ENCODE assay signal across 1 cellular context in genomic region chr9:136945333-136946227, GRCh38.
TF ChIP-seq lines count a peak whose summit lies in the region.

No MANE protein-coding gene starts in this region.

TF ChIP-seq in HepG2, 621 proteins besides CTCF, POLR2A, EP300 and RAD21 (continued from another document and continues in another):
- TF ChIP-seq, protein P1, sequence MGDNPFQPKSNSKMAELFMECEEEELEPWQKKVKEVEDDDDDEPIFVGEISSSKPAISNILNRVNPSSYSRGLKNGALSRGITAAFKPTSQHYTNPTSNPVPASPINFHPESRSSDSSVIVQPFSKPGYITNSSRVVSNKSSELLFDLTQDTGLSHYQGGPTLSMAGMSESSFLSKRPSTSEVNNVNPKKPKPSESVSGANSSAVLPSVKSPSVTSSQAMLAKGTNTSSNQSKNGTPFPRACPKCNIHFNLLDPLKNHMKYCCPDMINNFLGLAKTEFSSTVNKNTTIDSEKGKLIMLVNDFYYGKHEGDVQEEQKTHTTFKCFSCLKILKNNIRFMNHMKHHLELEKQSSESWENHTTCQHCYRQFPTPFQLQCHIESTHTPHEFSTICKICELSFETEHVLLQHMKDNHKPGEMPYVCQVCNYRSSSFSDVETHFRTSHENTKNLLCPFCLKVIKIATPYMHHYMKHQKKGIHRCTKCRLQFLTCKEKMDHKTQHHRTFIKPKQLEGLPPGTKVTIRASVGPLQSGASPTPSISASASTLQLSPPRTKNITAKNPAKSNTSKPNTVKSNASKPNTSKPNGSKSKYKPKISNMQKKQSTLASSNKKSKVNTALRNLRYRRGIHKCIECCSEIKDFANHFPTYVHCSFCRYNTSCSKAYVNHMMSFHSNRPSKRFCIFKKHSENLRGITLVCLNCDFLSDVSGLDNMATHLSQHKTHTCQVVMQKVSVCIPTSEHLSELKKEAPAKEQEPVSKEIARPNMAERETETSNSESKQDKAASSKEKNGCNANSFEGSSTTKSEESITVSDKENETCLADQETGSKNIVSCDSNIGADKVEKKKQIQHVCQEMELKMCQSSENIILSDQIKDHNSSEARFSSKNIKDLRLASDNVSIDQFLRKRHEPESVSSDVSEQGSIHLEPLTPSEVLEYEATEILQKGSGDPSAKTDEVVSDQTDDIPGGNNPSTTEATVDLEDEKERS (CRISPR knock-in tag; IDR thresholded peaks at IDR 0.05): no peak
- 0 out of 2 replicates have a peak, but pooled peaks have one; percentile 66 for TF ChIP-seq ZNF724P (CRISPR knock-in tag; IDR thresholded peaks at IDR 0.05; ENCODE audit: borderline replicate concordance)
- TF ChIP-seq, protein P2, sequence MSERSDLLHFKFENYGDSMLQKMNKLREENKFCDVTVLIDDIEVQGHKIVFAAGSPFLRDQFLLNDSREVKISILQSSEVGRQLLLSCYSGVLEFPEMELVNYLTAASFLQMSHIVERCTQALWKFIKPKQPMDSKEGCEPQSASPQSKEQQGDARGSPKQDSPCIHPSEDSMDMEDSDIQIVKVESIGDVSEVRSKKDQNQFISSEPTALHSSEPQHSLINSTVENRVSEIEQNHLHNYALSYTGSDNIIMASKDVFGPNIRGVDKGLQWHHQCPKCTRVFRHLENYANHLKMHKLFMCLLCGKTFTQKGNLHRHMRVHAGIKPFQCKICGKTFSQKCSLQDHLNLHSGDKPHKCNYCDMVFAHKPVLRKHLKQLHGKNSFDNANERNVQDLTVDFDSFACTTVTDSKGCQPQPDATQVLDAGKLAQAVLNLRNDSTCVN (CRISPR knock-in tag; IDR thresholded peaks at IDR 0.05; ENCODE audit: borderline replicate concordance): no peak
- 0 out of 2 replicates have a peak, but pooled peaks have one; percentile 47 for TF ChIP-seq ZNF589 (CRISPR knock-in tag; conservative IDR thresholded peaks at IDR 0.05)
- no peak for TF ChIP-seq XRCC5 (optimal IDR thresholded peaks at IDR 0.05; ENCODE audit: low read length)
- TF ChIP-seq MYC (CRISPR knock-in tag; IDR thresholded peaks at IDR 0.05; ENCODE audit: borderline replicate concordance): peak; percentile 68; the same call in 1 of the 2 replicates
- TF ChIP-seq, protein P3, sequence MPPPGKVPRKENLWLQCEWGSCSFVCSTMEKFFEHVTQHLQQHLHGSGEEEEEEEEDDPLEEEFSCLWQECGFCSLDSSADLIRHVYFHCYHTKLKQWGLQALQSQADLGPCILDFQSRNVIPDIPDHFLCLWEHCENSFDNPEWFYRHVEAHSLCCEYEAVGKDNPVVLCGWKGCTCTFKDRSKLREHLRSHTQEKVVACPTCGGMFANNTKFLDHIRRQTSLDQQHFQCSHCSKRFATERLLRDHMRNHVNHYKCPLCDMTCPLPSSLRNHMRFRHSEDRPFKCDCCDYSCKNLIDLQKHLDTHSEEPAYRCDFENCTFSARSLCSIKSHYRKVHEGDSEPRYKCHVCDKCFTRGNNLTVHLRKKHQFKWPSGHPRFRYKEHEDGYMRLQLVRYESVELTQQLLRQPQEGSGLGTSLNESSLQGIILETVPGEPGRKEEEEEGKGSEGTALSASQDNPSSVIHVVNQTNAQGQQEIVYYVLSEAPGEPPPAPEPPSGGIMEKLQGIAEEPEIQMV (CRISPR knock-in tag; IDR thresholded peaks at IDR 0.05; ENCODE audit: low read depth): no peak
- no peak for TF ChIP-seq KLF15 (CRISPR knock-in tag; IDR thresholded peaks at IDR 0.05; ENCODE audit: borderline replicate concordance)
- TF ChIP-seq HOXA7 (CRISPR knock-in tag; IDR thresholded peaks at IDR 0.05): no peak
- TF ChIP-seq RBFOX2 (IDR thresholded peaks at IDR 0.05; ENCODE audit: low read depth, low read length): peak; percentile 34; the same call in 1 of the 2 replicates
- TF ChIP-seq, protein P4, sequence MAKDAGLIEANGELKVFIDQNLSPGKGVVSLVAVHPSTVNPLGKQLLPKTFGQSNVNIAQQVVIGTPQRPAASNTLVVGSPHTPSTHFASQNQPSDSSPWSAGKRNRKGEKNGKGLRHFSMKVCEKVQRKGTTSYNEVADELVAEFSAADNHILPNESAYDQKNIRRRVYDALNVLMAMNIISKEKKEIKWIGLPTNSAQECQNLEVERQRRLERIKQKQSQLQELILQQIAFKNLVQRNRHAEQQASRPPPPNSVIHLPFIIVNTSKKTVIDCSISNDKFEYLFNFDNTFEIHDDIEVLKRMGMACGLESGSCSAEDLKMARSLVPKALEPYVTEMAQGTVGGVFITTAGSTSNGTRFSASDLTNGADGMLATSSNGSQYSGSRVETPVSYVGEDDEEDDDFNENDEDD (CRISPR knock-in tag; IDR thresholded peaks at IDR 0.05; ENCODE audit: borderline replicate concordance): peak; percentile 54; the same call in 1 of the 2 replicates
- TF ChIP-seq, protein P5, sequence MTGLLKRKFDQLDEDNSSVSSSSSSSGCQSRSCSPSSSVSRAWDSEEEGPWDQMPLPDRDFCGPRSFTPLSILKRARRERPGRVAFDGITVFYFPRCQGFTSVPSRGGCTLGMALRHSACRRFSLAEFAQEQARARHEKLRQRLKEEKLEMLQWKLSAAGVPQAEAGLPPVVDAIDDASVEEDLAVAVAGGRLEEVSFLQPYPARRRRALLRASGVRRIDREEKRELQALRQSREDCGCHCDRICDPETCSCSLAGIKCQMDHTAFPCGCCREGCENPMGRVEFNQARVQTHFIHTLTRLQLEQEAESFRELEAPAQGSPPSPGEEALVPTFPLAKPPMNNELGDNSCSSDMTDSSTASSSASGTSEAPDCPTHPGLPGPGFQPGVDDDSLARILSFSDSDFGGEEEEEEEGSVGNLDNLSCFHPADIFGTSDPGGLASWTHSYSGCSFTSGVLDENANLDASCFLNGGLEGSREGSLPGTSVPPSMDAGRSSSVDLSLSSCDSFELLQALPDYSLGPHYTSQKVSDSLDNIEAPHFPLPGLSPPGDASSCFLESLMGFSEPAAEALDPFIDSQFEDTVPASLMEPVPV (CRISPR knock-in tag; IDR thresholded peaks at IDR 0.05): 0 out of 2 replicates have a peak, but pooled peaks have one; percentile 32
- TF ChIP-seq CERS6 (CRISPR knock-in tag; IDR thresholded peaks at IDR 0.05): no peak
- peak; percentile 41; the same call in 1 of the 2 replicates for TF ChIP-seq NFKB2 (CRISPR knock-in tag; IDR thresholded peaks at IDR 0.05; ENCODE audit: borderline replicate concordance)
- 0 out of 2 replicates have a peak, but pooled peaks have one; percentile 39 for TF ChIP-seq ZNF224 (CRISPR knock-in tag; IDR thresholded peaks at IDR 0.05)
- TF ChIP-seq ARID4A (CRISPR knock-in tag; IDR thresholded peaks at IDR 0.05; ENCODE audit: borderline replicate concordance): peak; percentile 33; the same call in 1 of the 2 replicates
- TF ChIP-seq HNRNPLL (IDR thresholded peaks at IDR 0.05; ENCODE audit: low read depth, low read length, poor library complexity, severe bottlenecking): peak; percentile 24
- no peak for TF ChIP-seq NONO (IDR thresholded peaks at IDR 0.05)
- TF ChIP-seq NONO (CRISPR knock-in tag; conservative IDR thresholded peaks at IDR 0.05): peak; percentile 39; the same call in 1 of the 2 replicates
- TF ChIP-seq REXO4 (CRISPR knock-in tag; IDR thresholded peaks at IDR 0.05; ENCODE audit: borderline replicate concordance): no peak
- TF ChIP-seq PCBP1 (IDR thresholded peaks at IDR 0.05; ENCODE audit: borderline replicate concordance, low read depth, low read length): no peak
- peak; percentile 7; the same call in 1 of the 2 replicates for TF ChIP-seq ZNF607 (CRISPR knock-in tag; IDR thresholded peaks at IDR 0.05; ENCODE audit: borderline replicate concordance)
- TF ChIP-seq BCL6 (CRISPR knock-in tag; IDR thresholded peaks at IDR 0.05): no peak
- no peak for TF ChIP-seq MBD4 (IDR thresholded peaks at IDR 0.05; ENCODE audit: borderline replicate concordance, low read length)
- no peak for TF ChIP-seq ZNF12 (CRISPR knock-in tag; IDR thresholded peaks at IDR 0.05)
- peak; percentile 90 for TF ChIP-seq ZNF687 (CRISPR knock-in tag; IDR thresholded peaks at IDR 0.05)
- 0 out of 2 replicates have a peak, but pooled peaks have one; percentile 40 for TF ChIP-seq BORCS8-MEF2B (CRISPR knock-in tag; IDR thresholded peaks at IDR 0.05)
- TF ChIP-seq NFATC3 (CRISPR knock-in tag; IDR thresholded peaks at IDR 0.05): no peak
- TF ChIP-seq, protein P6, sequence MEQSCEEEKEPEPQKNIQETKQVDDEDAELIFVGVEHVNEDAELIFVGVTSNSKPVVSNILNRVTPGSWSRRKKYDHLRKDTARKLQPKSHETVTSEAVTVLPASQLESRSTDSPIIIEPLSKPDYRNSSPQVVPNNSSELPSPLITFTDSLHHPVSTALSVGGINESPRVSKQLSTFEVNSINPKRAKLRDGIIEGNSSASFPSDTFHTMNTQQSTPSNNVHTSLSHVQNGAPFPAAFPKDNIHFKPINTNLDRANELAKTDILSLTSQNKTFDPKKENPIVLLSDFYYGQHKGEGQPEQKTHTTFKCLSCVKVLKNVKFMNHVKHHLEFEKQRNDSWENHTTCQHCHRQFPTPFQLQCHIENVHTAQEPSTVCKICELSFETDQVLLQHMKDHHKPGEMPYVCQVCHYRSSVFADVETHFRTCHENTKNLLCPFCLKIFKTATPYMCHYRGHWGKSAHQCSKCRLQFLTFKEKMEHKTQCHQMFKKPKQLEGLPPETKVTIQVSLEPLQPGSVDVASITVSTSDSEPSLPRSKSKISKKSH (CRISPR knock-in tag; IDR thresholded peaks at IDR 0.05; ENCODE audit: borderline replicate concordance): no peak
- TF ChIP-seq SRSF1 (optimal IDR thresholded peaks at IDR 0.05; ENCODE audit: low read depth, low read length): peak; percentile 24
- TF ChIP-seq ZNF274 (CRISPR knock-in tag; IDR thresholded peaks at IDR 0.05): 0 out of 2 replicates have a peak, but pooled peaks have one; percentile 52
- TF ChIP-seq BATF2 (CRISPR knock-in tag; IDR thresholded peaks at IDR 0.05): 0 out of 2 replicates have a peak, but pooled peaks have one; percentile 34
- TF ChIP-seq TCF7L2 (IDR thresholded peaks at IDR 0.05; ENCODE audit: low read depth, low read length): no peak
- no peak for TF ChIP-seq SP1 (IDR thresholded peaks at IDR 0.05)
- TF ChIP-seq SP1 (CRISPR knock-in tag; IDR thresholded peaks at IDR 0.05): no peak
- TF ChIP-seq ZNF333 (CRISPR knock-in tag; IDR thresholded peaks at IDR 0.05; ENCODE audit: borderline replicate concordance): no peak
- TF ChIP-seq CC2D1A (CRISPR knock-in tag; IDR thresholded peaks at IDR 0.05): no peak
